Comparison of ENCODE assay signal across 28 cellular contexts in genomic region chr3:10581716-10582115, GRCh38.
"Had no signal": no experiment of that assay in that cellular context is flagged by ENCODE, and none has a peak within 500 bp of the region (broad histone marks: within the 10 kb centered on the region; RNA-seq: fewer than 3 reads in every experiment).

No MANE protein-coding gene starts in this region.

- H3K4me3 ChIP-seq: coronary artery, esophagus squamous epithelium, heart right ventricle, ovary, psoas muscle, skin epidermis, spleen, testis, tibial artery, upper lobe of left lung had no signal

- H3K9me3 ChIP-seq: esophagus squamous epithelium, heart right ventricle, ovary, psoas muscle, spleen, testis, tibial artery, upper lobe of left lung had no signal

- H3K36me3 ChIP-seq: esophagus squamous epithelium, heart right ventricle, ovary, spleen, tibial artery, upper lobe of left lung had no signal

- H3K4me1 ChIP-seq: esophagus squamous epithelium, heart right ventricle, spleen, upper lobe of left lung had no signal

- DNase-seq: dermis blood vessel endothelial cell; effector memory CD8-positive, alpha-beta T cell; erythroblast; esophagus squamous epithelium; foreskin melanocyte; glutamatergic neuron; heart right ventricle; hippocampal formation; islet precursor cell; kidney glomerular epithelial cell; left colon; mesenchymal stem cell; naive thymus-derived CD4-positive, alpha-beta T cell; nephron progenitor cell; ovary; psoas muscle; right cardiac atrium; spleen; stimulated activated CD4-positive, alpha-beta T cell treated with anti-CD3 and anti-CD28 coated beads, Interleukin-4, amount 100 ng/mL, for 4 hours; stimulated activated naive CD8-positive, alpha-beta T cell treated with anti-CD3 and anti-CD28 coated beads, Interleukin-15, amount 100 ng/mL, for 72 hours; testis; tibial artery had no signal

- ATAC-seq: effector memory CD8-positive, alpha-beta T cell; heart right ventricle; left colon; naive thymus-derived CD4-positive, alpha-beta T cell; psoas muscle; right cardiac atrium; stimulated activated memory B cell treated with anti-CD40 and anti-IgM and Interleukin-4, amounts not matched to agents 10 μg/mL and 1 μg/mL and 100 μg/mL, for 72 hours; stimulated activated naive CD8-positive, alpha-beta T cell treated with anti-CD3 and anti-CD28 coated beads, Interleukin-15, amount 100 ng/mL, for 72 hours had no signal

- H3K27ac ChIP-seq: coronary artery, esophagus squamous epithelium, heart right ventricle, ovary, psoas muscle, skin epidermis, spleen, testis, upper lobe of left lung had no signal

- H3K27me3 ChIP-seq: ovary, testis, tibial artery, upper lobe of left lung had no signal

- FAIRE-seq: endometrium, urothelium cell line had no signal
